In genomic region chr1:41939194-41939593, GRCh38 we compare ENCODE assay signal across 3 cellular contexts.
TF ChIP-seq lines count a peak whose summit lies in the region.

No MANE protein-coding gene starts in this region.

TF ChIP-seq in SK-N-SH, 30 proteins besides CTCF, POLR2A, EP300 and RAD21:
- TF ChIP-seq REST (IDR thresholded peaks at IDR 0.05; ENCODE audit: low read depth, low read length) (peak; percentile 95), TEAD4 (IDR thresholded peaks at IDR 0.05; ENCODE audit: borderline replicate concordance, insufficient read depth) (no peak)

TF ChIP-seq in SK-N-SH treated with all-trans-retinoic acid at 6 μM for 48 hours, 23 proteins besides CTCF, POLR2A, EP300 and RAD21 (continued from another document):
- TF ChIP-seq BACH2 (CRISPR knock-in tag; IDR thresholded peaks at IDR 0.05; ENCODE audit: borderline replicate concordance): no peak

TF ChIP-seq in WTC11, 78 proteins besides CTCF, POLR2A, EP300 and RAD21 (continued from another document):
- no peak for TF ChIP-seq FOXP4 (CRISPR knock-in tag; IDR thresholded peaks at IDR 0.05)
